In genomic region chr14:77106666-77107065, GRCh38 we compare ENCODE assay signal across 1 cellular context.
TF ChIP-seq lines count a peak whose summit lies in the region.

No MANE protein-coding gene starts in this region.

TF ChIP-seq in GM23338, 12 proteins besides CTCF, POLR2A, EP300 and RAD21 (continued from another document):
- TF ChIP-seq STAT1 (IDR thresholded peaks at IDR 0.05; ENCODE audit: unreplicated experiment) (no peak), EZH2phosphoT487 (IDR thresholded peaks at IDR 0.05; ENCODE audit: unreplicated experiment) (no peak), EZH2 (IDR thresholded peaks at IDR 0.05; ENCODE audit: low read depth, unreplicated experiment) (no peak), ZNF114 (CRISPR knock-in tag; IDR thresholded peaks at IDR 0.05) (no peak), JUNB (IDR thresholded peaks at IDR 0.05; ENCODE audit: unreplicated experiment) (no peak), CREB1 (CRISPR knock-in tag; IDR thresholded peaks at IDR 0.05; ENCODE audit: low read depth) (no peak), ZNF331 (CRISPR knock-in tag; IDR thresholded peaks at IDR 0.05; ENCODE audit: low read depth) (no peak), NANOG (IDR thresholded peaks at IDR 0.05; ENCODE audit: borderline replicate concordance) (no peak)
- TF ChIP-seq, protein P1, sequence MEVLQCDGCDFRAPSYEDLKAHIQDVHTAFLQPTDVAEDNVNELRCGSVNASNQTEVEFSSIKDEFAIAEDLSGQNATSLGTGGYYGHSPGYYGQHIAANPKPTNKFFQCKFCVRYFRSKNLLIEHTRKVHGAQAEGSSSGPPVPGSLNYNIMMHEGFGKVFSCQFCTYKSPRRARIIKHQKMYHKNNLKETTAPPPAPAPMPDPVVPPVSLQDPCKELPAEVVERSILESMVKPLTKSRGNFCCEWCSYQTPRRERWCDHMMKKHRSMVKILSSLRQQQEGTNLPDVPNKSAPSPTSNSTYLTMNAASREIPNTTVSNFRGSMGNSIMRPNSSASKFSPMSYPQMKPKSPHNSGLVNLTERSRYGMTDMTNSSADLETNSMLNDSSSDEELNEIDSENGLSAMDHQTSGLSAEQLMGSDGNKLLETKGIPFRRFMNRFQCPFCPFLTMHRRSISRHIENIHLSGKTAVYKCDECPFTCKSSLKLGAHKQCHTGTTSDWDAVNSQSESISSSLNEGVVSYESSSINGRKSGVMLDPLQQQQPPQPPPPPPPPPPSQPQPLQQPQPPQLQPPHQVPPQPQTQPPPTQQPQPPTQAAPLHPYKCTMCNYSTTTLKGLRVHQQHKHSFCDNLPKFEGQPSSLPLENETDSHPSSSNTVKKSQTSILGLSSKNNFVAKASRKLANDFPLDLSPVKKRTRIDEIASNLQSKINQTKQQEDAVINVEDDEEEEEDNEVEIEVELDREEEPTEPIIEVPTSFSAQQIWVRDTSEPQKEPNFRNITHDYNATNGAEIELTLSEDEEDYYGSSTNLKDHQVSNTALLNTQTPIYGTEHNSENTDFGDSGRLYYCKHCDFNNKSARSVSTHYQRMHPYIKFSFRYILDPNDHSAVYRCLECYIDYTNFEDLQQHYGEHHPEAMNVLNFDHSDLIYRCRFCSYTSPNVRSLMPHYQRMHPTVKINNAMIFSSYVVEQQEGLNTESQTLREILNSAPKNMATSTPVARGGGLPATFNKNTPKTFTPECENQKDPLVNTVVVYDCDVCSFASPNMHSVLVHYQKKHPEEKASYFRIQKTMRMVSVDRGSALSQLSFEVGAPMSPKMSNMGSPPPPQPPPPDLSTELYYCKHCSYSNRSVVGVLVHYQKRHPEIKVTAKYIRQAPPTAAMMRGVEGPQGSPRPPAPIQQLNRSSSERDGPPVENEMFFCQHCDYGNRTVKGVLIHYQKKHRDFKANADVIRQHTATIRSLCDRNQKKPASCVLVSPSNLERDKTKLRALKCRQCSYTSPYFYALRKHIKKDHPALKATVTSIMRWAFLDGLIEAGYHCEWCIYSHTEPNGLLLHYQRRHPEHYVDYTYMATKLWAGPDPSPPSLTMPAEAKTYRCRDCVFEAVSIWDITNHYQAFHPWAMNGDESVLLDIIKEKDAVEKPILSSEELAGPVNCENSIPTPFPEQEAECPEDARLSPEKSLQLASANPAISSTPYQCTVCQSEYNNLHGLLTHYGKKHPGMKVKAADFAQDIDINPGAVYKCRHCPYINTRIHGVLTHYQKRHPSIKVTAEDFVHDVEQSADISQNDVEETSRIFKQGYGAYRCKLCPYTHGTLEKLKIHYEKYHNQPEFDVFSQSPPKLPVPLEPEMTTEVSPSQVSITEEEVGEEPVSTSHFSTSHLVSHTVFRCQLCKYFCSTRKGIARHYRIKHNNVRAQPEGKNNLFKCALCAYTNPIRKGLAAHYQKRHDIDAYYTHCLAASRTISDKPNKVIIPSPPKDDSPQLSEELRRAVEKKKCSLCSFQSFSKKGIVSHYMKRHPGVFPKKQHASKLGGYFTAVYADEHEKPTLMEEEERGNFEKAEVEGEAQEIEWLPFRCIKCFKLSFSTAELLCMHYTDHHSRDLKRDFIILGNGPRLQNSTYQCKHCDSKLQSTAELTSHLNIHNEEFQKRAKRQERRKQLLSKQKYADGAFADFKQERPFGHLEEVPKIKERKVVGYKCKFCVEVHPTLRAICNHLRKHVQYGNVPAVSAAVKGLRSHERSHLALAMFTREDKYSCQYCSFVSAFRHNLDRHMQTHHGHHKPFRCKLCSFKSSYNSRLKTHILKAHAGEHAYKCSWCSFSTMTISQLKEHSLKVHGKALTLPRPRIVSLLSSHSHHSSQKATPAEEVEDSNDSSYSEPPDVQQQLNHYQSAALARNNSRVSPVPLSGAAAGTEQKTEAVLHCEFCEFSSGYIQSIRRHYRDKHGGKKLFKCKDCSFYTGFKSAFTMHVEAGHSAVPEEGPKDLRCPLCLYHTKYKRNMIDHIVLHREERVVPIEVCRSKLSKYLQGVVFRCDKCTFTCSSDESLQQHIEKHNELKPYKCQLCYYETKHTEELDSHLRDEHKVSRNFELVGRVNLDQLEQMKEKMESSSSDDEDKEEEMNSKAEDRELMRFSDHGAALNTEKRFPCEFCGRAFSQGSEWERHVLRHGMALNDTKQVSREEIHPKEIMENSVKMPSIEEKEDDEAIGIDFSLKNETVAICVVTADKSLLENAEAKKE (CRISPR knock-in tag; IDR thresholded peaks at IDR 0.05) = no peak
- TF ChIP-seq, protein P2, sequence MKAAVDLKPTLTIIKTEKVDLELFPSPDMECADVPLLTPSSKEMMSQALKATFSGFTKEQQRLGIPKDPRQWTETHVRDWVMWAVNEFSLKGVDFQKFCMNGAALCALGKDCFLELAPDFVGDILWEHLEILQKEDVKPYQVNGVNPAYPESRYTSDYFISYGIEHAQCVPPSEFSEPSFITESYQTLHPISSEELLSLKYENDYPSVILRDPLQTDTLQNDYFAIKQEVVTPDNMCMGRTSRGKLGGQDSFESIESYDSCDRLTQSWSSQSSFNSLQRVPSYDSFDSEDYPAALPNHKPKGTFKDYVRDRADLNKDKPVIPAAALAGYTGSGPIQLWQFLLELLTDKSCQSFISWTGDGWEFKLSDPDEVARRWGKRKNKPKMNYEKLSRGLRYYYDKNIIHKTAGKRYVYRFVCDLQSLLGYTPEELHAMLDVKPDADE (IDR thresholded peaks at IDR 0.05) = no peak
